ENCODE assay signal across 13 cellular contexts in the genomic region with DNA sequence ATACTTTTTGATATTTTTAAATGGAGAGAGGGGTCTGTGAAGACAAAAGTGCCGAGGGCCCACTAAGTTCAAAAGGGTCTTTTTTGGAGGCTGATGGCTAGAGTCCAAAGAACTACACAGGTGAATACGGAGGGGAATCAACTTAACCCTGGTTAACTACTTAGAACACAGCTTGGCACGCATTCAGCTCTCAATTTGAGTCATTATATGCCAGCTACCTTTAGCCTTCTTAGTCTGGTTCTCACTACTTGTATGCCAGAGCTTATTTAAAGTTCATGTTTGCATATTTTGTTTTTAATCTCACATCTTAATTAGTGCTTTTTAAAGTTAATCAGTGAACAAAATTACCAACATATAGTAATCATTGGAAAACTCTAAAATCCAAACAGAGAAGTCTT.
DNase-seq lines count a peak whose midpoint lies in the region; ATAC-seq and TF ChIP-seq lines count a peak whose summit lies in the region.
"Had no signal": no experiment of that assay in that cellular context is flagged by ENCODE, and none has a peak within 500 bp of the region (broad histone marks: within the 10 kb centered on the region; RNA-seq: fewer than 3 reads in every experiment).

No MANE protein-coding gene starts in this region.

- peak; percentile 46 to 55 for ATAC-seq in activated CD4-positive, CD25-positive, alpha-beta regulatory T cell treated with anti-CD3 and anti-CD28 coated beads, Interleukin-2, amount 50 U/mL, for 24 hours
- ATAC-seq in GM21619 (IDR thresholded peaks at IDR 0.05; ENCODE audit: unreplicated experiment) (peak; percentile 75), HG03442 (IDR thresholded peaks at IDR 0.05; ENCODE audit: unreplicated experiment) (peak; percentile 74)
- ATAC-seq: activated naive CD8-positive, alpha-beta T cell treated with anti-CD3 and anti-CD28 coated beads, Interleukin-2, amount 50 U/mL, for 24 hours had no signal

- TF ChIP-seq CTCF in retinal pigment epithelial cell (conservative IDR thresholded peaks at IDR 0.05; ENCODE audit: low read depth, low read length): no peak

- DNase-seq in activated CD4-positive, CD25-positive, alpha-beta regulatory T cell (lab: John Stamatoyannopoulos, UW): no peak
- DNase-seq in retinal pigment epithelial cell (ENCODE audit: low read depth) (peak; percentile 34), C1 segment of cervical spinal cord (lab: John Stamatoyannopoulos, UW) (no peak), mesenteric fat pad (ENCODE audit: low spot score) (no peak), NCI-H2171 (lab: John Stamatoyannopoulos, UW) (no peak)
- DNase-seq: activated naive CD8-positive, alpha-beta T cell treated with anti-CD3 and anti-CD28 coated beads, Interleukin-2, amount 50 U/mL, for 24 hours; DMS79; PC-9 had no signal

- H3K4me3 ChIP-seq in retinal pigment epithelial cell (ENCODE audit: low read length): no peak overlapping the region
- H3K4me3 ChIP-seq: coronary artery, PC-9, right atrium auricular region had no signal
